Comparison of ENCODE assay signal across 10 cellular contexts in the genomic region with DNA sequence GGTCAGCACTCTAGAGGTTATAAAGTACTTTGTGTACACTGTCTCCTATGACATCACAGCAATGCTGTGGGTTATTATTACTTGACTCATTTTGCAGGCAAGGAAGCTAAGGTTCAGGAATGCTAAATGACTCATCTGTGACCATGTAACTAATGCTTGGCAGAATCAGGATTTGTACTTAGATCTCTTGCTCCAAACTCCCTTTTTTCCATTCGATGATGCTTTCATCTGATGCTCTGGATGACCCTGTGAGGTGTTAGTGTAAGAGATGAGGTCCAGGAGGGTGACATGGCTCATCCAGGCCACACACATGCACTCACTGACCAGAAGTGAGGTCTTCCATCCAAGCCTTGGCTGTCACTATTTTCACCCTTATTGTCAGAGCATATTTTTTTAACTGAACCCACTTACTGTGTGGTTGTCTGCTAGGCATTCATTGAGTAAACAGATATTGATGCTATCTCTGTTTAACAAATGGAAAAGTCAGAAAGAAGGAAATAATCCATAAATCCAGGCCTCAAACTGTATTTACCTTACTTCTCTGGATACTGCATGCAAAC. TPM values are rescaled to one million over a fixed set of nuclear protein-coding genes. Genes with fewer than 3 reads are reported as not detected.
A peak's percentile ranks its signal among the peaks of the same experiment; 100 is the strongest.
DNase-seq lines count a peak whose midpoint lies in the region; ATAC-seq and TF ChIP-seq lines count a peak whose summit lies in the region.
"Had no signal": no experiment of that assay in that cellular context is flagged by ENCODE, and none has a peak within 500 bp of the region (broad histone marks: within the 10 kb centered on the region; RNA-seq: fewer than 3 reads in every experiment).

No MANE protein-coding gene starts in this region.

- no peak for DNase-seq in natural killer cell treated with Interleukin-12 subunit alpha and Interleukin-12 subunit beta and Interleukin-15 and Interleukin-18, amount 100 ng/mL, for 72 hours (ENCODE audit: low spot score)
- DNase-seq in natural killer cell: no peak
- DNase-seq in hepatic stellate cell (ENCODE audit: low spot score): peak; percentile 71
- no peak for DNase-seq in COR-L47 (lab: John Stamatoyannopoulos, UW)
- no peak for DNase-seq in activated CD8-positive, alpha-beta memory T cell treated with anti-CD3 and anti-CD28 coated beads for 24 hours
- no peak for DNase-seq in GDM1 (lab: John Stamatoyannopoulos, UW)
- DNase-seq: gastrocnemius medialis, NCI-H187 treated with DMSO at 0.1 percent for 48 hours had no signal

- intact Hi-C loops in natural killer cell (cut with micrococcal nuclease): no loop called here

- peak; percentile 43 to 51 for ATAC-seq in natural killer cell treated with Interleukin-12 subunit alpha and Interleukin-12 subunit beta and Interleukin-15 and Interleukin-18, amount 100 ng/mL, for 72 hours
- ATAC-seq in natural killer cell (no peak), HG03571 (IDR thresholded peaks at IDR 0.05; ENCODE audit: unreplicated experiment) (no peak)

- H3K4me1 Mint-ChIP-seq in natural killer cell treated with Interleukin-12 subunit alpha and Interleukin-12 subunit beta and Interleukin-15 and Interleukin-18, amount 100 ng/mL, for 72 hours (ENCODE audit: low read depth in 2 of 2): peaks cover 46 to 49% of the 10 kb centered on the region in 2 donors
- H3K4me1 Mint-ChIP-seq in natural killer cell: peaks cover 26 to 27% of the 10 kb centered on the region in 2 donors

- peak overlapping the region; percentile 54 for H3K27ac ChIP-seq in VCaP
- H3K27ac ChIP-seq: gastrocnemius medialis had no signal

- peak overlapping the region; percentile 75 to 80 for H3K27ac Mint-ChIP-seq in natural killer cell treated with Interleukin-12 subunit alpha and Interleukin-12 subunit beta and Interleukin-15 and Interleukin-18, amount 100 ng/mL, for 72 hours
- H3K27ac Mint-ChIP-seq in natural killer cell: no peak overlapping the region

- no peaks in the 10 kb centered on the region for H3K9me3 Mint-ChIP-seq in natural killer cell treated with Interleukin-12 subunit alpha and Interleukin-12 subunit beta and Interleukin-15 and Interleukin-18, amount 100 ng/mL, for 72 hours
- H3K9me3 Mint-ChIP-seq in natural killer cell: no peaks in the 10 kb centered on the region

- no peaks in the 10 kb centered on the region for H3K27me3 Mint-ChIP-seq in natural killer cell treated with Interleukin-12 subunit alpha and Interleukin-12 subunit beta and Interleukin-15 and Interleukin-18, amount 100 ng/mL, for 72 hours
- peaks cover 0 to 3% of the 10 kb centered on the region in 2 donors for H3K27me3 Mint-ChIP-seq in natural killer cell (ENCODE audit: low read depth in 2 of 2)

- peak overlapping the region; percentile 65 for H3K4me3 Mint-ChIP-seq in natural killer cell treated with Interleukin-12 subunit alpha and Interleukin-12 subunit beta and Interleukin-15 and Interleukin-18, amount 100 ng/mL, for 72 hours
- no peak overlapping the region for H3K4me3 Mint-ChIP-seq in natural killer cell

- TF ChIP-seq CTCF in natural killer cell (IDR thresholded peaks at IDR 0.05) (no peak), VCaP (conservative IDR thresholded peaks at IDR 0.05) (no peak)

- no peaks in the 10 kb centered on the region for H3K36me3 Mint-ChIP-seq in natural killer cell treated with Interleukin-12 subunit alpha and Interleukin-12 subunit beta and Interleukin-15 and Interleukin-18, amount 100 ng/mL, for 72 hours
- H3K36me3 Mint-ChIP-seq in natural killer cell: no peaks in the 10 kb centered on the region

RNA-seq across cellular contexts. Expression of gene RHOH, which starts 59.0 kb away (rescaled TPM):
- 100 to 1,000 TPM; 140 to 169 TPM for total RNA-seq in natural killer cell treated with Interleukin-12 subunit alpha and Interleukin-12 subunit beta and Interleukin-15 and Interleukin-18, amount 100 ng/mL, for 72 hours
- 100 to 1,000 TPM; 195 to 233 (median 195) TPM for total RNA-seq in natural killer cell

Comparison
In these comparisons a context has a peak if more than half of its experiments do, and no peak if none do; other contexts are left out.
1. ATAC-seq: peak in natural killer cell treated with Interleukin-12 subunit alpha and Interleukin-12 subunit beta and Interleukin-15 and Interleukin-18, amount 100 ng/mL, for 72 hours (2 of 2); none in natural killer cell (0 of 3) and HG03571 (single experiment).
2. H3K27ac Mint-ChIP-seq: peak in natural killer cell treated with Interleukin-12 subunit alpha and Interleukin-12 subunit beta and Interleukin-15 and Interleukin-18, amount 100 ng/mL, for 72 hours (2 of 2); none in natural killer cell (0 of 2).